ENCODE assay signal across 15 cellular contexts in the genomic region with DNA sequence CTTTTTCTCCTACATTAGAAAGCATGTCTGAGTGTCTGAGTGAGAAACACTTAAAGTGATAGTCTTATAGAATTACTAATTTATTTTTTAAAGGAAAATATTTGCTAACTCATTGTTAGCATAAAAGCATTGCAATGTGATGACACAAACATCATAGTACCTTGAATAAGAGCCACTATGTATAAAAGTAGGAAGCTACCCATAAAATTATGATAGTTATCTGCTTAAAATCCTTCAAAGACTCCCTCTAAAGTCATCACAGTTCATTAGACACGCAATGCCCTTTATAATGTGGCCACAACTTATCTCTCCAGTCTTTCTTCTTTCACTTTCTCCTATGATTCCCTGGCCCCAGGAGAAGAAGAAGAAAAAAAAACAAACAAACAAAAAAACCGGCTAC.
DNase-seq lines count a peak whose midpoint lies in the region; ATAC-seq and TF ChIP-seq lines count a peak whose summit lies in the region.
"Had no signal": no experiment of that assay in that cellular context is flagged by ENCODE, and none has a peak within 500 bp of the region (broad histone marks: within the 10 kb centered on the region; RNA-seq: fewer than 3 reads in every experiment).

No MANE protein-coding gene starts in this region.

- H3K4me1 ChIP-seq in PC-3 (ENCODE audit: insufficient read depth, low read length): peaks cover 47% of the 10 kb centered on the region
- H3K4me1 ChIP-seq: A549, HAP-1 had no signal

- POLR2A ChIA-PET in PC-3 (lab: Charles Lee; ENCODE audit: unreplicated experiment): no interaction called here

- TF ChIP-seq CTCF in PC-3 (conservative IDR thresholded peaks at IDR 0.05; ENCODE audit: low read depth, low read length) (no peak), fibroblast of villous mesenchyme (IDR thresholded peaks at IDR 0.05; ENCODE audit: insufficient read depth, low read depth, low read length) (no peak)

- H3K4me3 ChIP-seq in PC-3 (ENCODE audit: low read length) (peak overlapping the region; percentile 15; the same call in 1 of the 2 replicates), fibroblast of villous mesenchyme (ENCODE audit: low read depth, low read length) (no peak overlapping the region)
- H3K4me3 ChIP-seq: A549, GM23338, HAP-1 had no signal

- intact Hi-C loops in PC-3 (cut with micrococcal nuclease): no loop called here

- CTCF ChIA-PET in PC-3 (lab: Charles Lee): no interaction called here

- peak; percentile 59 for ATAC-seq in PC-3
- no peak for ATAC-seq in stimulated activated naive CD8-positive, alpha-beta T cell treated with anti-CD3 and anti-CD28 coated beads, Interleukin-15, amount 100 ng/mL, for 72 hours
- ATAC-seq in GM21737 (IDR thresholded peaks at IDR 0.05; ENCODE audit: unreplicated experiment): no peak
- ATAC-seq: A549; CD8-positive, alpha-beta T cell; GM23338 had no signal

- no peaks in the 10 kb centered on the region for H3K9me2 ChIP-seq in PC-3 (replicated peaks; ENCODE audit: low read length)

- H3K79me2 ChIP-seq in PC-3 (ENCODE audit: low read length): no peaks in the 10 kb centered on the region

- no peaks in the 10 kb centered on the region for H3F3A ChIP-seq in PC-3 (ENCODE audit: low read length, unreplicated experiment)

- H3K4me1 Mint-ChIP-seq in stimulated activated naive CD8-positive, alpha-beta T cell treated with anti-CD3 and anti-CD28 coated beads, Interleukin-15, amount 100 ng/mL, for 72 hours: no peaks in the 10 kb centered on the region
- H3K4me1 Mint-ChIP-seq: CD14-positive monocyte had no signal

- H3K4me2 ChIP-seq in PC-3 (ENCODE audit: low read length): peak overlapping the region; percentile 51
- H3K4me2 ChIP-seq: A549 had no signal

- peak; percentile 33 for DNase-seq in ELR (ENCODE audit: low read depth)
- DNase-seq in PC-3: peak; percentile 70
- peak; percentile 10 for DNase-seq in fibroblast of villous mesenchyme (ENCODE audit: low read depth)
- no peak for DNase-seq in activated CD8-positive, alpha-beta memory T cell treated with anti-CD3 and anti-CD28 coated beads, Interleukin-2, amount 50 U/mL, for 48 hours
- DNase-seq in stimulated activated naive CD8-positive, alpha-beta T cell treated with anti-CD3 and anti-CD28 coated beads, Interleukin-15, amount 100 ng/mL, for 72 hours: no peak
- no peak for DNase-seq in mesenteric fat pad (ENCODE audit: low spot score)
- DNase-seq: CD8-positive, alpha-beta T cell; COR-L47; DMS53; IMR-90 had no signal

- H3K9me3 ChIP-seq in PC-3 (ENCODE audit: low read length): no peaks in the 10 kb centered on the region
- H3K9me3 ChIP-seq: A549, HAP-1 had no signal

- no peak overlapping the region for H3K27ac Mint-ChIP-seq in stimulated activated naive CD8-positive, alpha-beta T cell treated with anti-CD3 and anti-CD28 coated beads, Interleukin-15, amount 100 ng/mL, for 72 hours
- H3K27ac Mint-ChIP-seq: CD14-positive monocyte; CD8-positive, alpha-beta T cell; GM23338 had no signal

- H3K4me3 Mint-ChIP-seq in stimulated activated naive CD8-positive, alpha-beta T cell treated with anti-CD3 and anti-CD28 coated beads, Interleukin-15, amount 100 ng/mL, for 72 hours: no peak overlapping the region
- H3K4me3 Mint-ChIP-seq: CD14-positive monocyte; CD8-positive, alpha-beta T cell; GM23338 had no signal

- H3K27me3 Mint-ChIP-seq in stimulated activated naive CD8-positive, alpha-beta T cell treated with anti-CD3 and anti-CD28 coated beads, Interleukin-15, amount 100 ng/mL, for 72 hours: no peaks in the 10 kb centered on the region

- H3K27ac ChIP-seq in PC-3 (ENCODE audit: low read length): peak overlapping the region; percentile 73
- H3K27ac ChIP-seq: A549 had no signal

- peak overlapping the region; percentile 21; the same call in 1 of the 2 replicates for H3K9ac ChIP-seq in PC-3 (ENCODE audit: low read length)

- peak overlapping the region; percentile 10; the same call in 1 of the 2 replicates for H2AFZ ChIP-seq in PC-3 (ENCODE audit: low read length)
- H2AFZ ChIP-seq: GM23338 had no signal

- no peaks in the 10 kb centered on the region for H3K27me3 ChIP-seq in PC-3 (ENCODE audit: low read length)

- BruUV-seq in PC-3 (replicated peaks; lab: Mats Ljungman, UMichigan): no TSS peak

- peaks cover 5 to 8% of the 10 kb centered on the region in 2 donors for H3K9me3 Mint-ChIP-seq in stimulated activated naive CD8-positive, alpha-beta T cell treated with anti-CD3 and anti-CD28 coated beads, Interleukin-15, amount 100 ng/mL, for 72 hours
- H3K9me3 Mint-ChIP-seq: GM23338 had no signal

- H3K36me3 ChIP-seq in PC-3 (ENCODE audit: low read depth, low read length): no peaks in the 10 kb centered on the region
- H3K36me3 ChIP-seq: HAP-1 had no signal

- no peaks in the 10 kb centered on the region for H4K20me1 ChIP-seq in PC-3 (ENCODE audit: low read length)

Comparison
In these comparisons a context has a peak if more than half of its experiments do, and no peak if none do; other contexts are left out.
1. DNase-seq: peak in ELR (single experiment), PC-3 (single experiment) and fibroblast of villous mesenchyme (single experiment); none in activated CD8-positive, alpha-beta memory T cell treated with anti-CD3 and anti-CD28 coated beads, Interleukin-2, amount 50 U/mL, for 48 hours (single experiment), stimulated activated naive CD8-positive, alpha-beta T cell treated with anti-CD3 and anti-CD28 coated beads, Interleukin-15, amount 100 ng/mL, for 72 hours (0 of 2) and mesenteric fat pad (single experiment).